Comparison of ENCODE assay signal across 15 cellular contexts in the genomic region with DNA sequence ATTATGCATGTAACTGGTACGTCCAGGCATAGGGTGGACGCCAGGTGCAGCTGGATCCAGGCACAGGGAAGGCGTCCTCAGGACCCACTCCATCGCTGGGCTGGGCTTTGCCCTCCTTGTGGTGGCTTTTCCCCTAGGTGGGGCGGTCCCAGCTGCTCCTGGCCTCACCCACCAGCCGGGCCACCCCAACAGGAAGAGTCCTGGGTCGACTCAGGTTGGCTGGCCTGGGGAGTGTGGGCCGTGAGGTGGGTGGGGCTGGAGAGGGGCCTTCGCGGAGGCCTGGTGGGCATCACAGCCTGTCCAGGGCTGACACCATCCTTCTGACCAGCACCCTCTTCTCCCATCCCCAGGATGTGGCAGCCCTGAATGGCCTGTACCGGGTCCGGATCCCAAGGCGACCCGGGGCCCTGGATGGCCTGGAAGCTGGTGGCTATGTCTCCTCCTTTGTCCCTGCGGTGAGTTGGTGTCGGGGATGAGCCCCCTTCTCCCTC. TPM values are rescaled to one million over a fixed set of nuclear protein-coding genes. Genes with fewer than 3 reads are reported as not detected.
DNase-seq lines count a peak whose midpoint lies in the region; ATAC-seq and TF ChIP-seq lines count a peak whose summit lies in the region.
"Had no signal": no experiment of that assay in that cellular context is flagged by ENCODE, and none has a peak within 500 bp of the region (broad histone marks: within the 10 kb centered on the region; RNA-seq: fewer than 3 reads in every experiment).

No MANE protein-coding gene starts in this region.

- H3K4me3 ChIP-seq in HEK293 (ENCODE audit: low read depth, low read length): no peak overlapping the region
- H3K4me3 ChIP-seq: GM23248 had no signal

- H3K36me3 Mint-ChIP-seq in glutamatergic neuron (ENCODE audit: unreplicated experiment): peaks cover 8% of the 10 kb centered on the region

- DNase-seq in activated effector memory CD4-positive, alpha-beta T cell treated with anti-CD3 and anti-CD28 coated beads, Interleukin-2, amount 50 U/mL, for 16 hours: peak; percentile 56
- DNase-seq in activated effector memory CD4-positive, alpha-beta T cell treated with Interleukin-2 at 50 U/mL for 16 hours: no peak
- peak; percentile 8 for DNase-seq in glutamatergic neuron
- peak; percentile 74 for DNase-seq in posterior vena cava (ENCODE audit: low spot score)
- DNase-seq in erythroblast (lab: John Stamatoyannopoulos, UW): no peak
- DNase-seq: AML-193, DMS79 had no signal

- TF ChIP-seq POLR2A in erythroblast (IDR thresholded peaks at IDR 0.05; ENCODE audit: low read length): no peak

- peaks cover 14% of the 10 kb centered on the region for H3K27me3 Mint-ChIP-seq in glutamatergic neuron (ENCODE audit: unreplicated experiment)
- H3K27me3 Mint-ChIP-seq: CD4-positive, alpha-beta T cell had no signal

- CTCF ChIA-PET in HEK293 (lab: Yijun Ruan, JAX): interaction anchor here (0.6 to 2.2 kb wide), 8 partner anchors 21 to 952 kb away, joined by 3 to 14 read pairs (median 3); no protein-coding TSS in a partner anchor

- peaks cover 7% of the 10 kb centered on the region; the same call in 1 of the 2 replicates for H3K4me1 ChIP-seq in HEK293 (ENCODE audit: control insufficient read depth, insufficient read depth, low read length)

- no peak for ATAC-seq in HG02870 (IDR thresholded peaks at IDR 0.05; ENCODE audit: unreplicated experiment)
- ATAC-seq in HG03439 (IDR thresholded peaks at IDR 0.05; ENCODE audit: unreplicated experiment): no peak

- no peaks in the 10 kb centered on the region for H3K9me3 ChIP-seq in HEK293 (ENCODE audit: control insufficient read depth, insufficient read depth, low read depth, low read length)

- no peak overlapping the region for H3K27ac ChIP-seq in HEK293 (ENCODE audit: extremely low read depth, low read depth, low read length)
- H3K27ac ChIP-seq: 22Rv1, GM23248 had no signal

- peaks cover 3% of the 10 kb centered on the region for H3K4me1 Mint-ChIP-seq in glutamatergic neuron (ENCODE audit: low read depth, unreplicated experiment)

- intact Hi-C loops in posterior vena cava (cut with DNase I): no loop called here

- peaks cover 15 to 62% of the 10 kb centered on the region in 2 experiments; a peak in 2 of 3 replicates for H3K36me3 ChIP-seq in HEK293 (ENCODE audit: control insufficient read depth in 2 of 2, insufficient read depth in 1 of 2, low read length in 2 of 2)

- no peak overlapping the region for H3K4me3 Mint-ChIP-seq in glutamatergic neuron (ENCODE audit: unreplicated experiment)

- no peak overlapping the region for H3K27ac Mint-ChIP-seq in glutamatergic neuron (ENCODE audit: unreplicated experiment)
- H3K27ac Mint-ChIP-seq: CD4-positive, alpha-beta T cell had no signal

- peaks cover 13% of the 10 kb centered on the region for H3K9me3 Mint-ChIP-seq in glutamatergic neuron (ENCODE audit: unreplicated experiment)
- H3K9me3 Mint-ChIP-seq: CD4-positive, alpha-beta T cell had no signal

- POLR2A ChIA-PET in HEK293 (lab: Yijun Ruan, JAX): interaction anchor here (1.6 kb wide), 1 partner anchor 31 kb away, joined by 7 read pairs; a partner anchor contains a TSS

- no peak for TF ChIP-seq CTCF in HEK293 (tag by site-specific recombination; IDR thresholded peaks at IDR 0.05)
- TF ChIP-seq CTCF in glutamatergic neuron (IDR thresholded peaks at IDR 0.05; ENCODE audit: partially characterized antibody, unreplicated experiment): no peak

TF ChIP-seq in HEK293, 187 proteins besides CTCF, POLR2A, EP300 and RAD21:
- TF ChIP-seq ZNF350 (tag by site-specific recombination; IDR thresholded peaks at IDR 0.05) (no peak), REPIN1 (tag by site-specific recombination; IDR thresholded peaks at IDR 0.05; ENCODE audit: low read depth) (no peak), HOXC10 (CRISPR knock-in tag; IDR thresholded peaks at IDR 0.05) (0 out of 2 replicates have a peak, but pooled peaks have one; percentile 16), ZNF423 (tag by site-specific recombination; IDR thresholded peaks at IDR 0.05) (no peak)

RNA-seq across cellular contexts. Expression of a gene that starts 3.2 kb away (rescaled TPM):
- 5.2 TPM for total RNA-seq in glutamatergic neuron (ENCODE audit: unreplicated experiment)
- total RNA-seq in posterior vena cava: not detected
- total RNA-seq: GM23248 had no signal

RNA-seq across cellular contexts. Expression of a gene that starts 3.5 kb away (rescaled TPM):
- total RNA-seq in glutamatergic neuron (ENCODE audit: unreplicated experiment): 98.8 TPM
- 10 to 100 TPM; 60.2 to 87.6 TPM for total RNA-seq in posterior vena cava

RNA-seq across cellular contexts. Expression of a gene that starts 31.2 kb away (rescaled TPM):
- total RNA-seq in glutamatergic neuron (ENCODE audit: unreplicated experiment) (19.1 TPM), posterior vena cava (10 to 100 TPM; 27.5 to 31.7 TPM)

RNA-seq across cellular contexts. Expression of a gene that starts 33.9 kb away (rescaled TPM):
- total RNA-seq in glutamatergic neuron (ENCODE audit: unreplicated experiment) (not detected), posterior vena cava (not detected)
- total RNA-seq: CD4-positive, alpha-beta T cell; G401; GM23248 had no signal

RNA-seq across cellular contexts. Expression of a gene that starts 47.1 kb away (rescaled TPM):
- total RNA-seq in glutamatergic neuron (ENCODE audit: unreplicated experiment): 0.61 TPM
- total RNA-seq in posterior vena cava: under 1 TPM in 1 of 2 donors, not detected in 1; 0.05 TPM
- total RNA-seq: A673, G401, GM23248 had no signal

Comparison
In these comparisons a context has a peak if more than half of its experiments do, and no peak if none do; other contexts are left out.
1. DNase-seq: peak in activated effector memory CD4-positive, alpha-beta T cell treated with anti-CD3 and anti-CD28 coated beads, Interleukin-2, amount 50 U/mL, for 16 hours (single experiment), glutamatergic neuron (single experiment) and posterior vena cava (single experiment); none in activated effector memory CD4-positive, alpha-beta T cell treated with Interleukin-2 at 50 U/mL for 16 hours (single experiment) and erythroblast (0 of 2).